In genomic region chr1:160151303-160151702, GRCh38 we compare ENCODE assay signal across 1 cellular context.
TF ChIP-seq lines count a peak whose summit lies in the region.

Gene ATP1A4, plus strand, starts transcription at chr1:160151603. Its CDS starts 438 bp downstream, at chr1:160152041.

TF ChIP-seq in GM23338, 12 proteins besides CTCF, POLR2A, EP300 and RAD21 (continued from another document):
- TF ChIP-seq ZNF462 (CRISPR knock-in tag; IDR thresholded peaks at IDR 0.05) (no peak), STAT1 (IDR thresholded peaks at IDR 0.05; ENCODE audit: unreplicated experiment) (no peak), JUNB (IDR thresholded peaks at IDR 0.05; ENCODE audit: unreplicated experiment) (no peak), EZH2 (IDR thresholded peaks at IDR 0.05; ENCODE audit: low read depth, unreplicated experiment) (no peak), EZH2phosphoT487 (IDR thresholded peaks at IDR 0.05; ENCODE audit: unreplicated experiment) (no peak)
TF ChIP-seq in GM23338: peak in this region for 0.
